Comparison of ENCODE assay signal across 17 cellular contexts in genomic region chr2:131132729-131133128, GRCh38.
"Had no signal": no experiment of that assay in that cellular context is flagged by ENCODE, and none has a peak within 500 bp of the region (broad histone marks: within the 10 kb centered on the region; RNA-seq: fewer than 3 reads in every experiment).

No MANE protein-coding gene starts in this region.

- H3K27ac ChIP-seq: dorsolateral prefrontal cortex, left ventricle myocardium inferior, parathyroid adenoma, sigmoid colon, tibial nerve, vagina had no signal

- DNase-seq: activated CD4-positive, alpha-beta memory T cell treated with anti-CD3 and anti-CD28 coated beads, Interleukin-2, amount 10 ng/mL, durations not matched to agents 7 days and 5 days; activated CD4-positive, alpha-beta T cell treated with anti-CD3 and anti-CD28 coated beads for 4 hours; activated effector memory CD4-positive, alpha-beta T cell treated with Interleukin-2 at 50 U/mL for 16 hours; activated naive CD4-positive, alpha-beta T cell treated with anti-CD3 and anti-CD28 coated beads, Interleukin-2, amount 10 ng/mL, durations not matched to agents 7 days and 5 days; activated T-cell treated with anti-CD3 and anti-CD28 coated beads, Interleukin-2, amount 50 U/mL, for 24 hours; dorsolateral prefrontal cortex; foreskin melanocyte; left ventricle myocardium inferior; mammary epithelial cell; sigmoid colon; stimulated activated CD4-positive, alpha-beta T cell treated with anti-CD3 and anti-CD28 coated beads, Interleukin-4, amount 100 ng/mL, for 24 hours; SW 1271 had no signal

- H3K27me3 ChIP-seq: dorsolateral prefrontal cortex, sigmoid colon, tibial nerve, vagina had no signal

- H3K9me3 Mint-ChIP-seq: activated CD4-positive, alpha-beta memory T cell treated with anti-CD3 and anti-CD28 coated beads, Interleukin-2, amount 10 ng/mL, durations not matched to agents 7 days and 5 days; activated naive CD4-positive, alpha-beta T cell treated with anti-CD3 and anti-CD28 coated beads, Interleukin-2, amount 10 ng/mL, durations not matched to agents 7 days and 5 days; activated T-cell treated with anti-CD3 and anti-CD28 coated beads, Interleukin-2, amount 50 U/mL, for 24 hours; stimulated activated memory B cell treated with anti-CD40 and anti-IgM and Interleukin-4, amounts not matched to agents 10 μg/mL and 1 μg/mL and 100 μg/mL, for 72 hours had no signal

- H3K4me3 Mint-ChIP-seq: activated CD4-positive, alpha-beta memory T cell treated with anti-CD3 and anti-CD28 coated beads, Interleukin-2, amount 10 ng/mL, durations not matched to agents 7 days and 5 days; activated naive CD4-positive, alpha-beta T cell treated with anti-CD3 and anti-CD28 coated beads, Interleukin-2, amount 10 ng/mL, durations not matched to agents 7 days and 5 days; activated T-cell treated with anti-CD3 and anti-CD28 coated beads, Interleukin-2, amount 50 U/mL, for 24 hours; stimulated activated memory B cell treated with anti-CD40 and anti-IgM and Interleukin-4, amounts not matched to agents 10 μg/mL and 1 μg/mL and 100 μg/mL, for 72 hours; WTC11 had no signal

- H3K4me1 Mint-ChIP-seq: activated CD4-positive, alpha-beta memory T cell treated with anti-CD3 and anti-CD28 coated beads, Interleukin-2, amount 10 ng/mL, durations not matched to agents 7 days and 5 days; activated naive CD4-positive, alpha-beta T cell treated with anti-CD3 and anti-CD28 coated beads, Interleukin-2, amount 10 ng/mL, durations not matched to agents 7 days and 5 days had no signal

- ATAC-seq: stimulated activated memory B cell treated with anti-CD40 and anti-IgM and Interleukin-4, amounts not matched to agents 10 μg/mL and 1 μg/mL and 100 μg/mL, for 72 hours; WTC11 had no signal

- H3K27me3 Mint-ChIP-seq: activated CD4-positive, alpha-beta memory T cell treated with anti-CD3 and anti-CD28 coated beads, Interleukin-2, amount 10 ng/mL, durations not matched to agents 7 days and 5 days; activated naive CD4-positive, alpha-beta T cell treated with anti-CD3 and anti-CD28 coated beads, Interleukin-2, amount 10 ng/mL, durations not matched to agents 7 days and 5 days; activated T-cell treated with anti-CD3 and anti-CD28 coated beads, Interleukin-2, amount 50 U/mL, for 24 hours; stimulated activated memory B cell treated with anti-CD40 and anti-IgM and Interleukin-4, amounts not matched to agents 10 μg/mL and 1 μg/mL and 100 μg/mL, for 72 hours had no signal

- H3K27ac Mint-ChIP-seq: activated CD4-positive, alpha-beta memory T cell treated with anti-CD3 and anti-CD28 coated beads, Interleukin-2, amount 10 ng/mL, durations not matched to agents 7 days and 5 days; activated naive CD4-positive, alpha-beta T cell treated with anti-CD3 and anti-CD28 coated beads, Interleukin-2, amount 10 ng/mL, durations not matched to agents 7 days and 5 days; stimulated activated memory B cell treated with anti-CD40 and anti-IgM and Interleukin-4, amounts not matched to agents 10 μg/mL and 1 μg/mL and 100 μg/mL, for 72 hours; WTC11 had no signal

- H3K4me1 ChIP-seq: left ventricle myocardium inferior, sigmoid colon, vagina had no signal
